In the genomic region with DNA sequence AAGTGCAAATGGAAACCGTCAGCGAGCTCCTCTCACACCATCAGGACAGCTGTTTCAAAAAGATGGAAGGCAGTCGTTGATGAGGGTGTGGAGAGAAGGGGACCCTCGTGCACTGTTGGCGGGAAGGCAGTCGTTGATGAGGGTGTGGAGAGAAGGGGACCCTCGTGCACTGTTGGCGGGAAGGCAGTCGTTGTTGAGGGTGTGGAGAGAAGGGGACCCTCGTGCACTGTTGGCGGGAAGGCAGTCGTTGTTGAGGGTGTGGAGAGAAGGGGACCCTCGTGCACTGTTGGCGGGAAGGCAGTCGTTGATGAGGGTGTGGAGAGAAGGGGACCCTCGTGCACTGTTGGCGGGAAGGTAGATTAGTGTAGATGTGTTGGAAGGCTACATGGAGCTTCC, we compare ENCODE assay signal across 1 cellular context.
TF ChIP-seq lines count a peak whose summit lies in the region.

No MANE protein-coding gene starts in this region.

TF ChIP-seq in H1, 55 proteins besides CTCF, POLR2A, EP300 and RAD21:
- TF ChIP-seq, protein P1, sequence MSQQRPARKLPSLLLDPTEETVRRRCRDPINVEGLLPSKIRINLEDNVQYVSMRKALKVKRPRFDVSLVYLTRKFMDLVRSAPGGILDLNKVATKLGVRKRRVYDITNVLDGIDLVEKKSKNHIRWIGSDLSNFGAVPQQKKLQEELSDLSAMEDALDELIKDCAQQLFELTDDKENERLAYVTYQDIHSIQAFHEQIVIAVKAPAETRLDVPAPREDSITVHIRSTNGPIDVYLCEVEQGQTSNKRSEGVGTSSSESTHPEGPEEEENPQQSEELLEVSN (IDR thresholded peaks at IDR 0.05): peak; percentile 87
- TF ChIP-seq, protein P2, sequence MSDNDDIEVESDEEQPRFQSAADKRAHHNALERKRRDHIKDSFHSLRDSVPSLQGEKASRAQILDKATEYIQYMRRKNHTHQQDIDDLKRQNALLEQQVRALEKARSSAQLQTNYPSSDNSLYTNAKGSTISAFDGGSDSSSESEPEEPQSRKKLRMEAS (IDR thresholded peaks at IDR 0.05): peak; percentile 24; the same call in 1 of the 2 replicates
